ENCODE assay signal across 9 cellular contexts in genomic region chr12:47190271-47190750, GRCh38.
DNase-seq lines count a peak whose midpoint lies in the region; ATAC-seq, FAIRE-seq and TF ChIP-seq lines count a peak whose summit lies in the region.
"Had no signal": no experiment of that assay in that cellular context is flagged by ENCODE, and none has a peak within 500 bp of the region (broad histone marks: within the 10 kb centered on the region; RNA-seq: fewer than 3 reads in every experiment).

No MANE protein-coding gene starts in this region.

- TF ChIP-seq CTCF in Calu3 (IDR thresholded peaks at IDR 0.05; ENCODE audit: unreplicated experiment), result no peak
- TF ChIP-seq CTCF in left lung (IDR thresholded peaks at IDR 0.05), result no peak
- TF ChIP-seq CTCF in D721Med (IDR thresholded peaks at IDR 0.05; ENCODE audit: insufficient read depth, missing control alignments), result no peak
- no peak for TF ChIP-seq CTCF in omental fat pad (IDR thresholded peaks at IDR 0.05)
- no peak for TF ChIP-seq CTCF in osteocyte (IDR thresholded peaks at IDR 0.05)

- no TSS peak for BruUV-seq in Calu3 (replicated peaks; lab: Mats Ljungman, UMichigan)

- FAIRE-seq in D721Med (lab: Jason Lieb, UNC), result no peak

- H3K36me3 ChIP-seq in left lung, result no peaks in the 10 kb centered on the region

- peak; percentile 9 for ATAC-seq in left lung
- no peak for ATAC-seq in HG02885 (IDR thresholded peaks at IDR 0.05; ENCODE audit: poor library complexity, unreplicated experiment)
- no peak for ATAC-seq in omental fat pad (ENCODE audit: low FRiP score)

- no peak overlapping the region for H3K27ac ChIP-seq in left lung

- CTCF ChIA-PET in Calu3 (lab: Charles Lee), result interaction anchor here (0.7 to 2.4 kb wide), 2 partner anchors 107 to 110 kb away, joined by 3 to 6 read pairs; partner anchors contain the start of genes AMIGO2 and PCED1B

- no peaks in the 10 kb centered on the region for H3K27me3 ChIP-seq in left lung

- no peaks in the 10 kb centered on the region for H3K27me3 Mint-ChIP-seq in Calu3 (ENCODE audit: unreplicated experiment)
- no peaks in the 10 kb centered on the region for H3K27me3 Mint-ChIP-seq in osteocyte (ENCODE audit: unreplicated experiment)

- peak overlapping the region; percentile 99 for H3K27ac Mint-ChIP-seq in Calu3 (ENCODE audit: unreplicated experiment)
- no peak overlapping the region for H3K27ac Mint-ChIP-seq in osteocyte (ENCODE audit: unreplicated experiment)

- H3K4me3 Mint-ChIP-seq in Calu3 (ENCODE audit: low read depth, unreplicated experiment) (peak overlapping the region; percentile 4), osteocyte (ENCODE audit: unreplicated experiment) (no peak overlapping the region)

- intact Hi-C loops in Calu3 (cut with micrococcal nuclease; ENCODE audit: unreplicated experiment), result loop anchor here (2.0 kb wide), 3 partner anchors 80 to 156 kb away; no protein-coding TSS in a partner anchor
- intact Hi-C loops in left lung (cut with DNase I), result no loop called here

- H3K9me3 Mint-ChIP-seq in Calu3 (ENCODE audit: low read depth, unreplicated experiment) (peaks cover 3% of the 10 kb centered on the region), osteocyte (ENCODE audit: unreplicated experiment) (no peaks in the 10 kb centered on the region)

- no peaks in the 10 kb centered on the region for H3K9me3 ChIP-seq in left lung

- DNase-seq in Calu3, result peak; percentile 42
- peak; percentile 61 for DNase-seq in HT1080 (ENCODE audit: low read depth)
- peak; percentile 44 to 45 for DNase-seq in activated T-cell treated with anti-CD3 and anti-CD28 coated beads, Interleukin-2, amount 50 U/mL, for 48 hours
- no peak for DNase-seq in left lung
- DNase-seq in D721Med (ENCODE audit: insufficient read length, low spot score), result no peak
- no peak for DNase-seq in omental fat pad (ENCODE audit: low spot score)
- no peak for DNase-seq in osteocyte (ENCODE audit: extremely low spot score, unreplicated experiment)
- DNase-seq: effector memory CD4-positive, alpha-beta T cell had no signal

- H3K4me1 Mint-ChIP-seq in Calu3 (ENCODE audit: low read depth, unreplicated experiment) (peaks cover 79% of the 10 kb centered on the region), osteocyte (ENCODE audit: unreplicated experiment) (peaks cover 27% of the 10 kb centered on the region)

- H3K36me3 Mint-ChIP-seq in Calu3 (ENCODE audit: insufficient read depth, unreplicated experiment) (peaks cover 12% of the 10 kb centered on the region), osteocyte (ENCODE audit: unreplicated experiment) (no peaks in the 10 kb centered on the region)

- H3K4me1 ChIP-seq in left lung, result peaks cover 7 to 25% of the 10 kb centered on the region in 2 donors

- H3K4me3 ChIP-seq in left lung, result no peak overlapping the region

Comparison
In these comparisons a context has a peak if more than half of its experiments do, and no peak if none do; other contexts are left out.
1. DNase-seq: peak in Calu3 (single experiment), HT1080 (single experiment) and activated T-cell treated with anti-CD3 and anti-CD28 coated beads, Interleukin-2, amount 50 U/mL, for 48 hours (2 of 2); none in left lung (0 of 2), D721Med (single experiment), omental fat pad (single experiment) and osteocyte (single experiment).